Comparison of ENCODE assay signal across 32 cellular contexts in genomic region chr10:119776536-119776935, GRCh38. TPM values are rescaled to one million over a fixed set of nuclear protein-coding genes. Genes with fewer than 3 reads are reported as not detected.
DNase-seq lines count a peak whose midpoint lies in the region; ATAC-seq and TF ChIP-seq lines count a peak whose summit lies in the region.
"Had no signal": no experiment of that assay in that cellular context is flagged by ENCODE, and none has a peak within 500 bp of the region (broad histone marks: within the 10 kb centered on the region; RNA-seq: fewer than 3 reads in every experiment).

No MANE protein-coding gene starts in this region.

- H3K4me3 Mint-ChIP-seq in activated CD4-positive, alpha-beta T cell treated with anti-CD3 and anti-CD28 coated beads for 36 hours: no peak overlapping the region
- no peak overlapping the region for H3K4me3 Mint-ChIP-seq in activated CD4-positive, alpha-beta T cell treated with anti-CD3 and anti-CD28 coated beads, Interleukin-2, amount 10 ng/mL, durations not matched to agents 7 days and 5 days
- no peak overlapping the region for H3K4me3 Mint-ChIP-seq in activated CD4-positive, alpha-beta memory T cell treated with anti-CD3 and anti-CD28 coated beads for 36 hours
- H3K4me3 Mint-ChIP-seq: activated CD8-positive, alpha-beta memory T cell treated with anti-CD3 and anti-CD28 coated beads, Interleukin-2, amount 10 ng/mL, durations not matched to agents 7 days and 5 days; activated T-cell treated with anti-CD3 and anti-CD28 coated beads, Interleukin-2, amount 50 U/mL, for 4 hours; CD4-positive, CD25-positive, alpha-beta regulatory T cell; central memory CD8-positive, alpha-beta T cell; dendritic cell treated with granulocyte-macrophage colony-stimulating factor and Interleukin-4, amounts not matched to agents 40 ng/mL and 50 ng/mL, for 4 days; immature natural killer cell; neural crest cell; stimulated activated memory B cell treated with anti-CD40 and anti-IgM and Interleukin-4, amounts not matched to agents 10 μg/mL and 1 μg/mL and 100 μg/mL, for 72 hours; T-cell; WTC11 had no signal

- no peak overlapping the region for H3K27ac ChIP-seq in PC-3 (ENCODE audit: low read length)
- no peak overlapping the region for H3K27ac ChIP-seq in fibroblast of lung (ENCODE audit: insufficient read depth, low read length)
- H3K27ac ChIP-seq: 22Rv1, esophagus squamous epithelium, left lung, pancreas, RWPE1, skin epidermis, transverse colon had no signal

- no peaks in the 10 kb centered on the region for H3K36me3 ChIP-seq in PC-3 (ENCODE audit: low read depth, low read length)
- no peaks in the 10 kb centered on the region for H3K36me3 ChIP-seq in fibroblast of lung (ENCODE audit: control insufficient read depth, insufficient read depth, low read length)
- H3K36me3 ChIP-seq: esophagus squamous epithelium, left lung, pancreas, transverse colon had no signal

- no peak overlapping the region for H3K27ac Mint-ChIP-seq in activated CD4-positive, alpha-beta T cell treated with anti-CD3 and anti-CD28 coated beads for 36 hours
- no peak overlapping the region for H3K27ac Mint-ChIP-seq in activated CD4-positive, alpha-beta T cell treated with anti-CD3 and anti-CD28 coated beads, Interleukin-2, amount 10 ng/mL, durations not matched to agents 7 days and 5 days
- no peak overlapping the region for H3K27ac Mint-ChIP-seq in activated CD4-positive, alpha-beta memory T cell treated with anti-CD3 and anti-CD28 coated beads for 36 hours
- H3K27ac Mint-ChIP-seq: activated CD8-positive, alpha-beta memory T cell treated with anti-CD3 and anti-CD28 coated beads, Interleukin-2, amount 10 ng/mL, durations not matched to agents 7 days and 5 days; CD4-positive, CD25-positive, alpha-beta regulatory T cell; dendritic cell treated with granulocyte-macrophage colony-stimulating factor and Interleukin-4, amounts not matched to agents 40 ng/mL and 50 ng/mL, for 4 days; immature natural killer cell; stimulated activated memory B cell treated with anti-CD40 and anti-IgM and Interleukin-4, amounts not matched to agents 10 μg/mL and 1 μg/mL and 100 μg/mL, for 72 hours; T-cell; WTC11 had no signal

- no peaks in the 10 kb centered on the region for H3K9me3 ChIP-seq in PC-3 (ENCODE audit: low read length)
- no peaks in the 10 kb centered on the region for H3K9me3 ChIP-seq in fibroblast of lung (ENCODE audit: control insufficient read depth, insufficient read depth, low read depth, low read length)
- H3K9me3 ChIP-seq: esophagus squamous epithelium, left lung, pancreas, transverse colon had no signal

- no peak for DNase-seq in activated CD4-positive, alpha-beta T cell treated with anti-CD3 and anti-CD28 coated beads for 36 hours
- no peak for DNase-seq in activated CD4-positive, alpha-beta T cell treated with anti-CD3 and anti-CD28 coated beads, Interleukin-2, amount 10 ng/mL, durations not matched to agents 7 days and 5 days
- DNase-seq in PC-3: peak; percentile 1
- DNase-seq in fibroblast of lung (ENCODE audit: low read depth in 2 of 2): peak; percentile 31 to 48
- no peak for DNase-seq in omental fat pad (ENCODE audit: low spot score)
- no peak for DNase-seq in AML-193 (lab: John Stamatoyannopoulos, UW)
- no peak for DNase-seq in cortex of kidney (lab: John Stamatoyannopoulos, UW)
- no peak for DNase-seq in activated CD4-positive, alpha-beta memory T cell treated with anti-CD3 and anti-CD28 coated beads for 36 hours
- DNase-seq: activated CD8-positive, alpha-beta memory T cell treated with anti-CD3 and anti-CD28 coated beads, Interleukin-2, amount 10 ng/mL, durations not matched to agents 7 days and 5 days; activated gamma-delta T cell treated with Interleukin-2 at 50 U/mL for 16 hours; activated T-cell treated with anti-CD3 and anti-CD28 coated beads, Interleukin-2, amount 50 U/mL, for 4 hours; CD4-positive, CD25-positive, alpha-beta regulatory T cell; DND-41; esophagus squamous epithelium; H7; immature natural killer cell; left lung; mesendoderm; NCI-H1092; NCI-H1694; NCI-H82; pancreas; T-cell; transverse colon had no signal

- intact Hi-C loops in activated CD4-positive, alpha-beta T cell treated with anti-CD3 and anti-CD28 coated beads for 36 hours (cut with DNase I, micrococcal nuclease): no loop called here
- intact Hi-C loops in PC-3 (cut with micrococcal nuclease): no loop called here
- intact Hi-C loops in activated CD4-positive, alpha-beta memory T cell treated with anti-CD3 and anti-CD28 coated beads for 36 hours (cut with micrococcal nuclease): no loop called here

- H3K9ac ChIP-seq in PC-3 (ENCODE audit: low read length) (no peak overlapping the region), fibroblast of lung (ENCODE audit: insufficient read depth, low read length) (no peak overlapping the region)

- no TSS peak for BruUV-seq in PC-3 (replicated peaks; lab: Mats Ljungman, UMichigan)

- no peak overlapping the region for H3K4me3 ChIP-seq in PC-3 (ENCODE audit: low read length)
- H3K4me3 ChIP-seq in fibroblast of lung (replicated peaks in 1 of 4; ENCODE audit: control extremely low read depth in 1 of 4, insufficient read depth in 1 of 4, low read depth in 3 of 4, low read length in 4 of 4): no peak overlapping the region
- H3K4me3 ChIP-seq: esophagus squamous epithelium, left lung, pancreas, skin epidermis, transverse colon had no signal

- peaks cover 5% of the 10 kb centered on the region for H3K36me3 Mint-ChIP-seq in activated CD4-positive, alpha-beta T cell treated with anti-CD3 and anti-CD28 coated beads for 36 hours (ENCODE audit: low read depth)
- no peaks in the 10 kb centered on the region for H3K36me3 Mint-ChIP-seq in activated CD4-positive, alpha-beta T cell treated with anti-CD3 and anti-CD28 coated beads, Interleukin-2, amount 10 ng/mL, durations not matched to agents 7 days and 5 days (ENCODE audit: low read depth)
- H3K36me3 Mint-ChIP-seq in activated CD4-positive, alpha-beta memory T cell treated with anti-CD3 and anti-CD28 coated beads for 36 hours: no peaks in the 10 kb centered on the region
- H3K36me3 Mint-ChIP-seq: WTC11 had no signal

- H4K20me1 ChIP-seq in PC-3 (ENCODE audit: low read length) (no peaks in the 10 kb centered on the region), fibroblast of lung (ENCODE audit: control insufficient read depth, extremely low read depth, insufficient read depth, low read length) (no peaks in the 10 kb centered on the region)

- CTCF ChIA-PET in activated CD4-positive, alpha-beta T cell treated with anti-CD3 and anti-CD28 coated beads for 36 hours (lab: Charles Lee): interaction anchor here (0.7 kb wide), 1 partner anchor 41 kb away, joined by 3 read pairs; no protein-coding TSS in a partner anchor
- CTCF ChIA-PET in activated CD4-positive, alpha-beta T cell treated with anti-CD3 and anti-CD28 coated beads, Interleukin-2, amount 10 ng/mL, durations not matched to agents 7 days and 5 days (lab: Charles Lee): no interaction called here
- CTCF ChIA-PET in PC-3 (lab: Charles Lee): no interaction called here
- CTCF ChIA-PET in activated CD4-positive, alpha-beta memory T cell treated with anti-CD3 and anti-CD28 coated beads for 36 hours (lab: Charles Lee): interaction anchor here (1.2 kb wide), 1 partner anchor 83 kb away, joined by 3 read pairs; no protein-coding TSS in a partner anchor

- TF ChIP-seq CTCF in PC-3 (conservative IDR thresholded peaks at IDR 0.05; ENCODE audit: low read depth, low read length) (no peak), fibroblast of lung (conservative IDR thresholded peaks at IDR 0.05 in 1 of 2, IDR thresholded peaks at IDR 0.05 in 1 of 2; ENCODE audit: low read depth in 1 of 2, low read length in 2 of 2) (no peak), omental fat pad (IDR thresholded peaks at IDR 0.05) (no peak)

- H2AFZ ChIP-seq in PC-3 (ENCODE audit: low read length) (no peak overlapping the region), fibroblast of lung (ENCODE audit: low read length) (no peak overlapping the region)

- POLR2A ChIA-PET in activated CD4-positive, alpha-beta T cell treated with anti-CD3 and anti-CD28 coated beads for 36 hours (lab: Charles Lee): no interaction called here
- POLR2A ChIA-PET in activated CD4-positive, alpha-beta T cell treated with anti-CD3 and anti-CD28 coated beads, Interleukin-2, amount 10 ng/mL, durations not matched to agents 7 days and 5 days (lab: Charles Lee): interaction anchor here (0.7 kb wide), 1 partner anchor 176 kb away, joined by 3 read pairs; no protein-coding TSS in a partner anchor
- POLR2A ChIA-PET in PC-3 (lab: Charles Lee; ENCODE audit: unreplicated experiment): no interaction called here
- POLR2A ChIA-PET in activated CD4-positive, alpha-beta memory T cell treated with anti-CD3 and anti-CD28 coated beads for 36 hours (lab: Charles Lee): no interaction called here

- no peaks in the 10 kb centered on the region for H3F3A ChIP-seq in PC-3 (ENCODE audit: low read length, unreplicated experiment)

- ATAC-seq in activated CD4-positive, alpha-beta T cell treated with anti-CD3 and anti-CD28 coated beads for 36 hours: peak; percentile 44
- ATAC-seq in PC-3: no peak
- ATAC-seq in omental fat pad (ENCODE audit: low FRiP score): no peak
- ATAC-seq: activated CD8-positive, alpha-beta memory T cell treated with anti-CD3 and anti-CD28 coated beads, Interleukin-2, amount 10 ng/mL, durations not matched to agents 7 days and 5 days; activated T-cell treated with anti-CD3 and anti-CD28 coated beads, Interleukin-2, amount 50 U/mL, for 4 hours; left lung; pancreas; stimulated activated memory B cell treated with anti-CD40 and anti-IgM and Interleukin-4, amounts not matched to agents 10 μg/mL and 1 μg/mL and 100 μg/mL, for 72 hours; T-cell; WTC11 had no signal

- peaks cover 17% of the 10 kb centered on the region for H3K4me1 Mint-ChIP-seq in activated CD4-positive, alpha-beta T cell treated with anti-CD3 and anti-CD28 coated beads for 36 hours
- peaks cover 2% of the 10 kb centered on the region for H3K4me1 Mint-ChIP-seq in activated CD4-positive, alpha-beta T cell treated with anti-CD3 and anti-CD28 coated beads, Interleukin-2, amount 10 ng/mL, durations not matched to agents 7 days and 5 days
- peaks cover 12% of the 10 kb centered on the region for H3K4me1 Mint-ChIP-seq in activated CD4-positive, alpha-beta memory T cell treated with anti-CD3 and anti-CD28 coated beads for 36 hours (ENCODE audit: low read depth)
- H3K4me1 Mint-ChIP-seq: activated CD8-positive, alpha-beta memory T cell treated with anti-CD3 and anti-CD28 coated beads, Interleukin-2, amount 10 ng/mL, durations not matched to agents 7 days and 5 days; immature natural killer cell; neural crest cell; WTC11 had no signal

- no peaks in the 10 kb centered on the region for H3K79me2 ChIP-seq in PC-3 (ENCODE audit: low read length)
- H3K79me2 ChIP-seq in fibroblast of lung (ENCODE audit: control insufficient read depth, insufficient read depth, low read length): no peaks in the 10 kb centered on the region

- no peaks in the 10 kb centered on the region for H3K9me3 Mint-ChIP-seq in activated CD4-positive, alpha-beta T cell treated with anti-CD3 and anti-CD28 coated beads for 36 hours (ENCODE audit: low read depth)
- no peaks in the 10 kb centered on the region for H3K9me3 Mint-ChIP-seq in activated CD4-positive, alpha-beta T cell treated with anti-CD3 and anti-CD28 coated beads, Interleukin-2, amount 10 ng/mL, durations not matched to agents 7 days and 5 days
- H3K9me3 Mint-ChIP-seq in activated CD4-positive, alpha-beta memory T cell treated with anti-CD3 and anti-CD28 coated beads for 36 hours: no peaks in the 10 kb centered on the region
- H3K9me3 Mint-ChIP-seq: activated T-cell treated with anti-CD3 and anti-CD28 coated beads, Interleukin-2, amount 50 U/mL, for 4 hours; CD4-positive, CD25-positive, alpha-beta regulatory T cell; central memory CD8-positive, alpha-beta T cell; dendritic cell treated with granulocyte-macrophage colony-stimulating factor and Interleukin-4, amounts not matched to agents 40 ng/mL and 50 ng/mL, for 4 days; immature natural killer cell; neural crest cell; stimulated activated memory B cell treated with anti-CD40 and anti-IgM and Interleukin-4, amounts not matched to agents 10 μg/mL and 1 μg/mL and 100 μg/mL, for 72 hours; T-cell; WTC11 had no signal

- H3K27me3 ChIP-seq in PC-3 (ENCODE audit: low read length): no peaks in the 10 kb centered on the region
- H3K27me3 ChIP-seq in fibroblast of lung (ENCODE audit: control insufficient read depth, insufficient read depth, low read length): no peaks in the 10 kb centered on the region
- H3K27me3 ChIP-seq: esophagus squamous epithelium, left lung, pancreas, transverse colon had no signal

- H3K4me2 ChIP-seq in PC-3 (ENCODE audit: low read length): no peak overlapping the region
- no peak overlapping the region for H3K4me2 ChIP-seq in fibroblast of lung (ENCODE audit: extremely low read depth, insufficient read depth, low read length)

- H3K4me1 ChIP-seq in PC-3 (ENCODE audit: insufficient read depth, low read length) (0 out of 2 replicates have a peak, but pooled peaks cover 4% of the 10 kb centered on the region), fibroblast of lung (ENCODE audit: control insufficient read depth, extremely low read depth, insufficient read depth, low read length) (no peaks in the 10 kb centered on the region)
- H3K4me1 ChIP-seq: esophagus squamous epithelium, left lung, pancreas, transverse colon had no signal

- H3K27me3 Mint-ChIP-seq in activated CD4-positive, alpha-beta T cell treated with anti-CD3 and anti-CD28 coated beads for 36 hours: no peaks in the 10 kb centered on the region
- H3K27me3 Mint-ChIP-seq in activated CD4-positive, alpha-beta T cell treated with anti-CD3 and anti-CD28 coated beads, Interleukin-2, amount 10 ng/mL, durations not matched to agents 7 days and 5 days: no peaks in the 10 kb centered on the region
- H3K27me3 Mint-ChIP-seq in activated CD4-positive, alpha-beta memory T cell treated with anti-CD3 and anti-CD28 coated beads for 36 hours: no peaks in the 10 kb centered on the region
- H3K27me3 Mint-ChIP-seq: activated CD8-positive, alpha-beta memory T cell treated with anti-CD3 and anti-CD28 coated beads, Interleukin-2, amount 10 ng/mL, durations not matched to agents 7 days and 5 days; CD4-positive, CD25-positive, alpha-beta regulatory T cell; central memory CD8-positive, alpha-beta T cell; dendritic cell treated with granulocyte-macrophage colony-stimulating factor and Interleukin-4, amounts not matched to agents 40 ng/mL and 50 ng/mL, for 4 days; stimulated activated memory B cell treated with anti-CD40 and anti-IgM and Interleukin-4, amounts not matched to agents 10 μg/mL and 1 μg/mL and 100 μg/mL, for 72 hours; T-cell had no signal

- no peaks in the 10 kb centered on the region for H3K9me2 ChIP-seq in PC-3 (replicated peaks; ENCODE audit: low read length)

RNA-seq across cellular contexts. Expression of gene INPP5F, which starts 50.7 kb away (rescaled TPM):
- total RNA-seq in activated CD4-positive, alpha-beta T cell treated with anti-CD3 and anti-CD28 coated beads for 36 hours: 10 to 100 TPM; 10.9 to 12.6 TPM
- total RNA-seq in activated CD4-positive, alpha-beta T cell treated with anti-CD3 and anti-CD28 coated beads, Interleukin-2, amount 10 ng/mL, durations not matched to agents 7 days and 5 days: 10 to 100 TPM; 11.1 to 12.3 TPM
- 8.1 and 8.2 TPM in 2 replicates for total RNA-seq in PC-3 (2014; rRNA removed)
- total RNA-seq in fibroblast of lung: 18.5 and 23.3 TPM in 2 replicates
- 15.0 and 19.0 TPM in 2 replicates for polyA plus RNA-seq in fibroblast of lung
- 12.5 and 16.8 TPM in 2 replicates for polyA plus RNA-seq in fibroblast of lung (2012)
- 3.1 and 13.7 TPM in 2 replicates for polyA minus RNA-seq in fibroblast of lung (ENCODE audit: low replicate concordance)
- 10 to 100 TPM in 3 of 4 donors, 1 to 10 TPM in 1; 7.8 to 19.8 (median 12.3) TPM for total RNA-seq in omental fat pad
- total RNA-seq in activated CD4-positive, alpha-beta memory T cell treated with anti-CD3 and anti-CD28 coated beads for 36 hours: 10 to 100 TPM; 12.8 to 13.6 TPM

Comparison
In these comparisons a context has a peak if more than half of its experiments do, and no peak if none do; other contexts are left out.
1. CTCF ChIA-PET loops: an anchor here in activated CD4-positive, alpha-beta T cell treated with anti-CD3 and anti-CD28 coated beads for 36 hours (0.7 kb wide) and activated CD4-positive, alpha-beta memory T cell treated with anti-CD3 and anti-CD28 coated beads for 36 hours (1.2 kb wide); none called in activated CD4-positive, alpha-beta T cell treated with anti-CD3 and anti-CD28 coated beads, Interleukin-2, amount 10 ng/mL, durations not matched to agents 7 days and 5 days and PC-3.
2. DNase-seq: peak in PC-3 (single experiment) and fibroblast of lung (2 of 2); none in activated CD4-positive, alpha-beta T cell treated with anti-CD3 and anti-CD28 coated beads for 36 hours (single experiment), activated CD4-positive, alpha-beta T cell treated with anti-CD3 and anti-CD28 coated beads, Interleukin-2, amount 10 ng/mL, durations not matched to agents 7 days and 5 days (single experiment), omental fat pad (single experiment), AML-193 (0 of 2), cortex of kidney (single experiment) and activated CD4-positive, alpha-beta memory T cell treated with anti-CD3 and anti-CD28 coated beads for 36 hours (single experiment).